ENCODE assay signal across 1 cellular context in genomic region chr9:97497558-97498375, GRCh38. TPM values are rescaled to one million over a fixed set of nuclear protein-coding genes. Genes with fewer than 3 reads are reported as not detected.
"Had no signal": no experiment of that assay in that cellular context is flagged by ENCODE, and none has a peak within 500 bp of the region (broad histone marks: within the 10 kb centered on the region; RNA-seq: fewer than 3 reads in every experiment).

No MANE protein-coding gene starts in this region.

RNA-seq across cellular contexts. Expression of gene TMOD1, which starts 3.7 kb away (rescaled TPM):
- polyA plus RNA-seq: keratinocyte had no signal
